In genomic region chr10:33921970-33922605, GRCh38 we compare ENCODE assay signal across 28 cellular contexts.
"Had no signal": no experiment of that assay in that cellular context is flagged by ENCODE, and none has a peak within 500 bp of the region (broad histone marks: within the 10 kb centered on the region; RNA-seq: fewer than 3 reads in every experiment).

No MANE protein-coding gene starts in this region.

- H3K27ac Mint-ChIP-seq: endodermal cell; naive thymus-derived CD8-positive, alpha-beta T cell; nephron progenitor cell; stimulated activated memory B cell treated with anti-CD40 and anti-IgM and Interleukin-4, amounts not matched to agents 10 μg/mL and 1 μg/mL and 100 μg/mL, for 72 hours; stimulated activated naive CD8-positive, alpha-beta T cell treated with anti-CD3 and anti-CD28 coated beads, Interleukin-15, Interleukin-2, amounts not matched to agents 100 ng/mL and 50 ng/mL, for 24 hours had no signal

- H3K36me3 ChIP-seq: gastroesophageal sphincter, heart right ventricle, lower lobe of right lung, sigmoid colon, suprapubic skin, upper lobe of left lung had no signal

- H3K9me3 ChIP-seq: gastroesophageal sphincter, lower lobe of right lung, psoas muscle, sigmoid colon, suprapubic skin, upper lobe of left lung had no signal

- H3K27me3 Mint-ChIP-seq: stimulated activated memory B cell treated with anti-CD40 and anti-IgM and Interleukin-4, amounts not matched to agents 10 μg/mL and 1 μg/mL and 100 μg/mL, for 72 hours had no signal

- H3K4me3 ChIP-seq: dorsolateral prefrontal cortex, gastroesophageal sphincter, heart right ventricle, lower lobe of right lung, psoas muscle, sigmoid colon, suprapubic skin, upper lobe of left lung had no signal

- H3K4me1 Mint-ChIP-seq: endodermal cell; naive thymus-derived CD8-positive, alpha-beta T cell; stimulated activated memory B cell treated with anti-CD40 and anti-IgM and Interleukin-4, amounts not matched to agents 10 μg/mL and 1 μg/mL and 100 μg/mL, for 72 hours had no signal

- H3K27ac ChIP-seq: dorsolateral prefrontal cortex, epithelial cell of prostate, gastroesophageal sphincter, heart right ventricle, lower lobe of right lung, psoas muscle, sigmoid colon, suprapubic skin, upper lobe of left lung had no signal

- H3K4me3 Mint-ChIP-seq: endodermal cell; naive thymus-derived CD8-positive, alpha-beta T cell; nephron progenitor cell; stimulated activated memory B cell treated with anti-CD40 and anti-IgM and Interleukin-4, amounts not matched to agents 10 μg/mL and 1 μg/mL and 100 μg/mL, for 72 hours; stimulated activated naive CD8-positive, alpha-beta T cell treated with anti-CD3 and anti-CD28 coated beads, Interleukin-15, Interleukin-2, amounts not matched to agents 100 ng/mL and 50 ng/mL, for 24 hours had no signal

- H3K9me3 Mint-ChIP-seq: stimulated activated memory B cell treated with anti-CD40 and anti-IgM and Interleukin-4, amounts not matched to agents 10 μg/mL and 1 μg/mL and 100 μg/mL, for 72 hours; stimulated activated naive CD8-positive, alpha-beta T cell treated with anti-CD3 and anti-CD28 coated beads, Interleukin-15, Interleukin-2, amounts not matched to agents 100 ng/mL and 50 ng/mL, for 24 hours had no signal

- H3K36me3 Mint-ChIP-seq: naive thymus-derived CD8-positive, alpha-beta T cell; stimulated activated memory B cell treated with anti-CD40 and anti-IgM and Interleukin-4, amounts not matched to agents 10 μg/mL and 1 μg/mL and 100 μg/mL, for 72 hours had no signal

- FAIRE-seq: colon, islet of Langerhans, urothelium cell line had no signal

- H3K27me3 ChIP-seq: gastroesophageal sphincter, heart right ventricle, sigmoid colon, suprapubic skin, upper lobe of left lung had no signal

- ATAC-seq: esophagus mucosa; gastroesophageal sphincter; heart right ventricle; left ventricle myocardium superior; lower lobe of right lung; naive thymus-derived CD8-positive, alpha-beta T cell; psoas muscle; right cardiac atrium; stimulated activated memory B cell treated with anti-CD40 and anti-IgM and Interleukin-4, amounts not matched to agents 10 μg/mL and 1 μg/mL and 100 μg/mL, for 72 hours had no signal

- H3K4me1 ChIP-seq: gastroesophageal sphincter, heart right ventricle, lower lobe of right lung, psoas muscle, sigmoid colon, upper lobe of left lung had no signal

- DNase-seq: dorsolateral prefrontal cortex; effector CD4-positive, alpha-beta T cell; endodermal cell; foreskin fibroblast; glutamatergic neuron; heart right ventricle; hippocampal formation; kidney glomerular epithelial cell; left ventricle myocardium superior; lower lobe of right lung; naive thymus-derived CD8-positive, alpha-beta T cell; nephron progenitor cell; nucleus accumbens; psoas muscle; right cardiac atrium; sigmoid colon; stimulated activated CD4-positive, alpha-beta T cell treated with anti-CD3 and anti-CD28 coated beads, Interleukin-2, amount 100 ng/mL, for 24 hours; stimulated activated CD4-positive, alpha-beta T cell treated with anti-CD3 and anti-CD28 coated beads, Interleukin-4, amount 100 ng/mL, for 4 hours; upper lobe of left lung had no signal
